23 cellular contexts compared by ENCODE assay signal in genomic region chr5:68011801-68012200, GRCh38.
"Had no signal": no experiment of that assay in that cellular context is flagged by ENCODE, and none has a peak within 500 bp of the region (broad histone marks: within the 10 kb centered on the region; RNA-seq: fewer than 3 reads in every experiment).

No MANE protein-coding gene starts in this region.

- H3K36me3 ChIP-seq: colonic mucosa, ovary, right lobe of liver, stomach, upper lobe of left lung had no signal

- H3K4me3 ChIP-seq: body of pancreas, colonic mucosa, ovary, right lobe of liver, smooth muscle cell, stomach, testis, upper lobe of left lung had no signal

- H3K27me3 ChIP-seq: body of pancreas, colonic mucosa, ovary, right lobe of liver, stomach, testis, upper lobe of left lung had no signal

- H3K27ac ChIP-seq: body of pancreas, colonic mucosa, epithelial cell of prostate, ovary, right lobe of liver, stomach, testis, upper lobe of left lung had no signal

- DNase-seq: activated B cell treated with CpG ODN at 0.5 μM for 24 hours; activated CD4-positive, alpha-beta memory T cell treated with anti-CD3 and anti-CD28 coated beads for 36 hours; activated CD4-positive, alpha-beta T cell treated with anti-CD3 and anti-CD28 coated beads for 4 hours; activated CD8-positive, alpha-beta memory T cell treated with anti-CD3 and anti-CD28 coated beads, Interleukin-2, amount 10 ng/mL, durations not matched to agents 7 days and 5 days; activated naive CD8-positive, alpha-beta T cell treated with anti-CD3 and anti-CD28 coated beads for 36 hours; amniotic stem cell; body of pancreas; central memory CD4-positive, alpha-beta T cell; colonic mucosa; endodermal cell; foreskin melanocyte; head of caudate nucleus; kidney; left ventricle myocardium superior; naive thymus-derived CD8-positive, alpha-beta T cell; ovary; right lobe of liver; stimulated activated CD4-positive, alpha-beta T cell treated with anti-CD3 and anti-CD28 coated beads, Interleukin-4, amount 100 ng/mL, for 24 hours; stomach; testis; upper lobe of left lung had no signal

- H3K9me3 ChIP-seq: body of pancreas, colonic mucosa, ovary, right lobe of liver, stomach, testis, upper lobe of left lung had no signal

- H3K4me1 ChIP-seq: body of pancreas, colonic mucosa, right lobe of liver, stomach, testis, upper lobe of left lung had no signal

- H3K4me2 ChIP-seq: smooth muscle cell had no signal
